In the genomic region with DNA sequence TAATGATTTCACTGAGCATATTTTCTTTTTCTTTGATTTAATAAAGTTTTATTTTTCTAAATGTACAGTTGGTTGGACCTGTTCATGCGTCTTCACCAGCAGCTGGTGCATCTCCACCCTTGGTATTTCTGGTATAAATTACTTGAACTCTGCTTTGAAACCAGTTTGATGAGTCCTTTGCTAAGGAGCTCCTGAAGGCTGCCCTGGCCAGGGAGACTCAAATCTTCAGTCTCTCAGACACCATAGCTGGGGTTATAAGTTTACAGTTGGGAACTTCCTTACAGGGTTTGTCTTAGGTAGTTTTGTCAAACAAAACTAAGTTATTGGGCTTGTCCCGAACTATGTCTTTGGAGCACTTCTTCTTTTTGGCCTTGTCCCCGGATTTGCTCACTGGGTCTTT, we compare ENCODE assay signal across 20 cellular contexts.
"Had no signal": no experiment of that assay in that cellular context is flagged by ENCODE, and none has a peak within 500 bp of the region (broad histone marks: within the 10 kb centered on the region; RNA-seq: fewer than 3 reads in every experiment).

No MANE protein-coding gene starts in this region.

- H3K4me3 ChIP-seq: coronary artery, dorsolateral prefrontal cortex, gastrocnemius medialis, left lung, lung, psoas muscle, smooth muscle cell, tibial nerve had no signal

- DNase-seq: central memory CD4-positive, alpha-beta T cell; effector memory CD4-positive, alpha-beta T cell; gastrocnemius medialis; glutamatergic neuron; mesenchymal stem cell; naive thymus-derived CD4-positive, alpha-beta T cell; nephron progenitor cell; stimulated activated CD4-positive, alpha-beta T cell treated with anti-CD3 and anti-CD28 coated beads, Interleukin-4, amount 100 ng/mL, for 1 hour; stimulated activated CD8-positive, alpha-beta memory T cell treated with anti-CD3 and anti-CD28 coated beads, Interleukin-4, amount 100 ng/mL, for 48 hours; stimulated activated naive CD8-positive, alpha-beta T cell treated with anti-CD3 and anti-CD28 coated beads, Interleukin-15, Interleukin-2, amounts not matched to agents 100 U/mL and 50 U/mL, for 24 hours had no signal

- H3K27me3 ChIP-seq: dorsolateral prefrontal cortex, gastrocnemius medialis, left lung, neutrophil, tibial nerve had no signal

- FAIRE-seq: endometrium, keratinocyte had no signal

- H3K36me3 ChIP-seq: gastrocnemius medialis, left lung, neutrophil, tibial nerve had no signal

- H3K9me3 ChIP-seq: gastrocnemius medialis, neutrophil, psoas muscle, tibial nerve had no signal

- H3K27ac ChIP-seq: coronary artery, neutrophil, psoas muscle had no signal
